9 cellular contexts compared by ENCODE assay signal in genomic region chr2:61015971-61016370, GRCh38. TPM values are rescaled to one million over a fixed set of nuclear protein-coding genes. Genes with fewer than 3 reads are reported as not detected.
DNase-seq lines count a peak whose midpoint lies in the region; ATAC-seq and TF ChIP-seq lines count a peak whose summit lies in the region.
"Had no signal": no experiment of that assay in that cellular context is flagged by ENCODE, and none has a peak within 500 bp of the region (broad histone marks: within the 10 kb centered on the region; RNA-seq: fewer than 3 reads in every experiment).

No MANE protein-coding gene starts in this region.

- intact Hi-C loops in A673 (cut with micrococcal nuclease; ENCODE audit: unreplicated experiment), result no loop called here
- intact Hi-C loops in aorta (cut with DNase I), result loop anchor here in 1 of 2 donors (5.0 kb wide), 1 partner anchor 51 kb away; the partner anchor contains the start of gene SANBR

- H3K9me3 ChIP-seq in A673 (ENCODE audit: low read depth, low read length, poor library complexity, severe bottlenecking), result no peaks in the 10 kb centered on the region
- H3K9me3 ChIP-seq in HUES48 (ENCODE audit: control insufficient read depth, insufficient read depth, low read length), result no peaks in the 10 kb centered on the region
- H3K9me3 ChIP-seq in aorta (ENCODE audit: control insufficient read depth, low read length), result no peaks in the 10 kb centered on the region

- WGBS in aorta, 2 donors, result 12 to 20% methylated on average over 2 of the region's 2 CpGs

- no TSS peak for BruUV-seq in A673 (replicated peaks; lab: Mats Ljungman, UMichigan)

- no peak for DNase-seq in A673 (ENCODE audit: low spot score)
- DNase-seq in mesothelial cell of epicardium (ENCODE audit: low spot score in 2 of 2, unreplicated experiment in 2 of 2), result no peak
- DNase-seq in NCI-H187 treated with DMSO at 0.1 percent for 48 hours (lab: John Stamatoyannopoulos, UW), result no peak
- DNase-seq in NCI-H2227 treated with DMSO at 0.1 percent for 48 hours (lab: John Stamatoyannopoulos, UW), result no peak
- no peak for DNase-seq in NOMO-1 treated with dmso at 0.1 percent for 144 hours (lab: John Stamatoyannopoulos, UW; ENCODE audit: unreplicated experiment)
- DNase-seq in aorta, result no peak
- DNase-seq: SHP77 treated with DMSO at 0.1 percent for 48 hours had no signal

- H3K4me3 ChIP-seq in A673 (ENCODE audit: low read depth, low read length, poor library complexity, severe bottlenecking), result peak overlapping the region; percentile 77
- H3K4me3 ChIP-seq in HUES48 (ENCODE audit: low read depth, low read length), result peak overlapping the region; percentile 94
- H3K4me3 ChIP-seq in aorta (ENCODE audit: low read length in 2 of 2), result no peak overlapping the region

- H3K27me3 Mint-ChIP-seq in brain, result peaks cover 16% of the 10 kb centered on the region
- no peaks in the 10 kb centered on the region for H3K27me3 Mint-ChIP-seq in mesothelial cell of epicardium (ENCODE audit: low read depth)

- H3K27me3 ChIP-seq in A673 (replicated peaks; ENCODE audit: insufficient read depth, low read depth, low read length, poor library complexity) (no peaks in the 10 kb centered on the region), HUES48 (ENCODE audit: control insufficient read depth, insufficient read depth, low read length) (no peaks in the 10 kb centered on the region), aorta (ENCODE audit: control insufficient read depth in 1 of 2, insufficient read depth in 2 of 2, low read length in 1 of 2) (no peaks in the 10 kb centered on the region)

- POLR2A ChIA-PET in A673 (lab: Charles Lee; ENCODE audit: low non-redundant PET), result interaction anchor here (0.7 kb wide), 2 partner anchors 38 to 50 kb away, joined by 4 to 6 read pairs; partner anchors contain the start of gene SANBR

- H3K4me1 Mint-ChIP-seq in brain (peaks cover 44% of the 10 kb centered on the region), mesothelial cell of epicardium (peaks cover 27% of the 10 kb centered on the region)

- CTCF ChIA-PET in A673 (lab: Charles Lee), result no interaction called here

- H3K4me3 Mint-ChIP-seq in brain, result peak overlapping the region; percentile 95 to 99 (median 98)
- peak overlapping the region; percentile 98 for H3K4me3 Mint-ChIP-seq in mesothelial cell of epicardium

- H3K4me1 ChIP-seq in A673 (ENCODE audit: insufficient read depth, low read length, poor library complexity, severe bottlenecking) (peaks cover 15% of the 10 kb centered on the region), HUES48 (ENCODE audit: control insufficient read depth, insufficient read depth, low read length) (peaks cover 13% of the 10 kb centered on the region), aorta (ENCODE audit: control insufficient read depth in 1 of 2, insufficient read depth in 2 of 2, low read length in 2 of 2) (peaks cover 0 to 2% of the 10 kb centered on the region in 2 donors)

- H3K36me3 ChIP-seq in A673 (ENCODE audit: insufficient read depth, low read length, poor library complexity, severe bottlenecking), result no peaks in the 10 kb centered on the region
- H3K36me3 ChIP-seq in HUES48 (ENCODE audit: control insufficient read depth, insufficient read depth, low read length), result no peaks in the 10 kb centered on the region
- no peaks in the 10 kb centered on the region for H3K36me3 ChIP-seq in aorta (ENCODE audit: control insufficient read depth in 1 of 2, insufficient read depth in 2 of 2, low read length in 1 of 2)

- H3K27ac ChIP-seq in A673 (ENCODE audit: low read depth, low read length, poor library complexity, severe bottlenecking) (no peak overlapping the region), HUES48 (ENCODE audit: low read depth, low read length) (no peak overlapping the region), aorta (ENCODE audit: low read depth in 1 of 2, low read length in 2 of 2) (no peak overlapping the region)

- H3K9me3 Mint-ChIP-seq in brain (peaks cover 0 to 5% (median 2%) of the 10 kb centered on the region in 5 experiments), mesothelial cell of epicardium (no peaks in the 10 kb centered on the region)

- no peak for TF ChIP-seq CTCF in A673 (conservative IDR thresholded peaks at IDR 0.05; ENCODE audit: low read depth, low read length)
- no peak for TF ChIP-seq CTCF in brain (conservative IDR thresholded peaks at IDR 0.05)
- TF ChIP-seq CTCF in mesothelial cell of epicardium (IDR thresholded peaks at IDR 0.05; ENCODE audit: unreplicated experiment), result no peak

- peaks cover 15% of the 10 kb centered on the region for H3K36me3 Mint-ChIP-seq in brain
- H3K36me3 Mint-ChIP-seq in mesothelial cell of epicardium, result peaks cover 6% of the 10 kb centered on the region

- H3K27ac Mint-ChIP-seq in brain, result peak overlapping the region in 1 of 5 experiments; percentile 100
- H3K27ac Mint-ChIP-seq in mesothelial cell of epicardium, result peak overlapping the region; percentile 23

- no peak overlapping the region for H3K9ac ChIP-seq in HUES48 (ENCODE audit: low read depth, low read length)

- ATAC-seq in aorta (ENCODE audit: low FRiP score), result no peak

RNA-seq across cellular contexts. Expression of gene PEX13, which starts 1.5 kb away (rescaled TPM):
- total RNA-seq in A673 (2021) (20.7 and 22.5 TPM in 2 replicates), mesothelial cell of epicardium (29.2 to 31.6 TPM (median 31.3 TPM) in 3 replicates), aorta (10 to 100 TPM; 17.6 to 20.7 TPM)
- polyA plus RNA-seq in brain (ENCODE audit: insufficient read depth, low read depth, low replicate concordance) (7.2 TPM), aorta (1 to 10 TPM; 6.5 to 8.8 TPM)

RNA-seq across cellular contexts. Expression of gene PUS10, which starts 2.1 kb away (rescaled TPM):
- total RNA-seq in A673 (2021) (4.2 and 5.2 TPM in 2 replicates), mesothelial cell of epicardium (5.4 to 6.2 TPM (median 5.6 TPM) in 3 replicates), aorta (1 to 10 TPM; 3.3 to 5.5 TPM)
- polyA plus RNA-seq in brain (ENCODE audit: insufficient read depth, low read depth, low replicate concordance) (1.4 TPM), aorta (1 to 10 TPM; 3.9 to 5.6 TPM)

RNA-seq across cellular contexts. Expression of gene SANBR, which starts 49.7 kb away (rescaled TPM):
- total RNA-seq in A673 (2021) (12.1 and 15.5 TPM in 2 replicates), mesothelial cell of epicardium (13.2 to 14.4 TPM (median 14.0 TPM) in 3 replicates), aorta (10 to 100 TPM in 1 of 2 donors, 1 to 10 TPM in 1; 9.8 to 17.7 TPM)
- polyA plus RNA-seq in brain (ENCODE audit: insufficient read depth, low read depth, low replicate concordance) (6.6 TPM), aorta (1 to 10 TPM; 2.8 to 6.5 TPM)

Comparison
In these comparisons a context has a peak if more than half of its experiments do, and no peak if none do; other contexts are left out.
1. H3K4me3 ChIP-seq: peak in A673 (single experiment) and HUES48 (single experiment); none in aorta (0 of 2).